Comparison of ENCODE assay signal across 1 cellular context in the genomic region with DNA sequence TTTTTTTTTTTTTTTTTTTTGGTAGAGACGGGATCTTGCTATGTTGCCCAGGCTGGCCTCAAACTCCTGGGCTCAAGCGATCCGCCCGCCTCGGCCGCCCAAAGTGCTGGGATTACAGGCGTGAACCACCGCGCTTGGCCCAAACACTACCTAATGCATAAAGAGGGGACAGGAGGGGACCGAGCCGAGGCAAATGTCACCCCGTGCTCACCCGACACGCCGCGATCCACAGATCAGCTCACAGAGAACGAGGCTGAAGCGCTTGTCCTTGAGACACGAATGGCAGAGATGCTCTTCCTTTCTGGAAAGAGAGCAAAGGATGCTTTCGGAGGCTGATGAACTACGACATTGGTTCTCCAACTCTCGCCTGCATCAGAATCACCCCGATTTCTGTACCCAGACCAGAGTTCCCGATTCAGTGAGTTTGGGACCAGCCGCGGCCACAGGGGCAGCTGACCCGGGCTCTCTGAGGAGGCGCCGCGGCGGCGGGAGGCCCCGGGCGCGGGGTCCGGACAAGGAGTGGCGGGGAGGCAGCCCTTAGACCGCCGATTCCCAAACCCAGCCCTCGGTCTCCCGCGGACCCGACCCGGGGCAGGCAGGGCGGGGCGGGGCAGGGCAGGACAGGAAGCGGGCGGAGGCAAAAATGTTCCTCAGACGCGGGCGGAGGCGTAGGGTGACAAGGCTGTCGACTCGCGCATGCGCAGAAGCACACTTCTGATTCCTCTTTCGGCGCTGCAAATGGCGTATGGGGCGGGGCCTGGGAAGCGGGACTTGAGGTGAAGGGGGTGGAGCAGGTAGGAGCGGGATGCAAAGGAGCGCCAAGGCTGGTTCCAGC.
A peak's percentile ranks its signal among the peaks of the same experiment; 100 is the strongest.
TF ChIP-seq lines count a peak whose summit lies in the region.

Gene ZNF699, minus strand, starts transcription at position 700 of the 835 bp plus-strand sequence. CDS start 4,719 bp downstream, outside the sequence.

TF ChIP-seq in HepG2, 621 proteins besides CTCF, POLR2A, EP300 and RAD21 (continued from another document and continues in another):
- TF ChIP-seq, protein P1, sequence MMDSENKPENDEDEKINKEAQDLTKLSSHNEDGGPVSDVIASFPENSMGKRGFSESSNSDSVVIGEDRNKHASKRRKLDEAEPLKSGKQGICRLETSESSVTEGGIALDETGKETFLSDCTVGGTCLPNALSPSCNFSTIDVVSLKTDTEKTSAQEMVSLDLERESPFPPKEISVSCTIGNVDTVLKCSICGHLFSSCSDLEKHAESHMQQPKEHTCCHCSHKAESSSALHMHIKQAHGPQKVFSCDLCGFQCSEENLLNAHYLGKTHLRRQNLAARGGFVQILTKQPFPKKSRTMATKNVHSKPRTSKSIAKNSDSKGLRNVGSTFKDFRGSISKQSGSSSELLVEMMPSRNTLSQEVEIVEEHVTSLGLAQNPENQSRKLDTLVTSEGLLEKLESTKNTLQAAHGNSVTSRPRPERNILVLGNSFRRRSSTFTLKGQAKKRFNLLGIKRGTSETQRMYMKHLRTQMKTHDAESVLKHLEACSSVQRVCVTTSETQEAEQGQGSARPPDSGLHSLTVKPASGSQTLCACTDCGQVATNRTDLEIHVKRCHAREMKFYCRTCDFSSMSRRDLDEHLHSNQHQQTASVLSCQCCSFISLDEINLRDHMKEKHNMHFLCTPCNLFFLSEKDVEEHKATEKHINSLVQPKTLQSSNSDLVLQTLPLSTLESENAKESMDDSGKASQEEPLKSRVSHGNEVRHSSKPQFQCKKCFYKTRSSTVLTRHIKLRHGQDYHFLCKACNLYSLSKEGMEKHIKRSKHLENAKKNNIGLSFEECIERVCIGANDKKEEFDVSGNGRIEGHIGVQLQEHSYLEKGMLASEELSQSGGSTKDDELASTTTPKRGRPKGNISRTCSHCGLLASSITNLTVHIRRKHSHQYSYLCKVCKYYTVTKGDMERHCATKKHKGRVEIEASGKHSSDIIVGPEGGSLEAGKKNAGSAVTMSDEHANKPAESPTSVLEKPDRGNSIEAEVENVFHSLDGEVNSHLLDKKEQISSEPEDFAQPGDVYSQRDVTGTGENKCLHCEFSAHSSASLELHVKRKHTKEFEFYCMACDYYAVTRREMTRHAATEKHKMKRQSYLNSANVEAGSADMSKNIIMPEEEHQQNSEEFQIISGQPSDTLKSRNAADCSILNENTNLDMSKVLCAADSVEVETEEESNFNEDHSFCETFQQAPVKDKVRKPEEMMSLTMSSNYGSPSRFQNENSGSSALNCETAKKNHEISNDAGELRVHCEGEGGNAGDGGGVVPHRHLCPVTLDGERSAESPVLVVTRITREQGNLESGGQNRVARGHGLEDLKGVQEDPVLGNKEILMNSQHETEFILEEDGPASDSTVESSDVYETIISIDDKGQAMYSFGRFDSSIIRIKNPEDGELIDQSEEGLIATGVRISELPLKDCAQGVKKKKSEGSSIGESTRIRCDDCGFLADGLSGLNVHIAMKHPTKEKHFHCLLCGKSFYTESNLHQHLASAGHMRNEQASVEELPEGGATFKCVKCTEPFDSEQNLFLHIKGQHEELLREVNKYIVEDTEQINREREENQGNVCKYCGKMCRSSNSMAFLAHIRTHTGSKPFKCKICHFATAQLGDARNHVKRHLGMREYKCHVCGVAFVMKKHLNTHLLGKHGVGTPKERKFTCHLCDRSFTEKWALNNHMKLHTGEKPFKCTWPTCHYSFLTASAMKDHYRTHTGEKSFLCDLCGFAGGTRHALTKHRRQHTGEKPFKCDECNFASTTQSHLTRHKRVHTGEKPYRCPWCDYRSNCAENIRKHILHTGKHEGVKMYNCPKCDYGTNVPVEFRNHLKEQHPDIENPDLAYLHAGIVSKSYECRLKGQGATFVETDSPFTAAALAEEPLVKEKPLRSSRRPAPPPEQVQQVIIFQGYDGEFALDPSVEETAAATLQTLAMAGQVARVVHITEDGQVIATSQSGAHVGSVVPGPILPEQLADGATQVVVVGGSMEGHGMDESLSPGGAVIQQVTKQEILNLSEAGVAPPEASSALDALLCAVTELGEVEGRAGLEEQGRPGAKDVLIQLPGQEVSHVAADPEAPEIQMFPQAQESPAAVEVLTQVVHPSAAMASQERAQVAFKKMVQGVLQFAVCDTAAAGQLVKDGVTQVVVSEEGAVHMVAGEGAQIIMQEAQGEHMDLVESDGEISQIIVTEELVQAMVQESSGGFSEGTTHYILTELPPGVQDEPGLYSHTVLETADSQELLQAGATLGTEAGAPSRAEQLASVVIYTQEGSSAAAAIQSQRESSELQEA (CRISPR knock-in tag; IDR thresholded peaks at IDR 0.05; ENCODE audit: not compliant biosample characterization), result no peak
- TF ChIP-seq BCL6 (CRISPR knock-in tag; IDR thresholded peaks at IDR 0.05), result no peak
- no peak for TF ChIP-seq CHD4 (IDR thresholded peaks at IDR 0.05; ENCODE audit: borderline replicate concordance, low read length)
- no peak for TF ChIP-seq ZMAT3 (CRISPR knock-in tag; conservative IDR thresholded peaks at IDR 0.05)
- TF ChIP-seq ZFP1 (CRISPR knock-in tag; IDR thresholded peaks at IDR 0.05), result no peak
- TF ChIP-seq HDAC1 (CRISPR knock-in tag; IDR thresholded peaks at IDR 0.05), result 0 out of 2 replicates have a peak, but pooled peaks have one; percentile 24
- TF ChIP-seq ZNF230 (CRISPR knock-in tag; IDR thresholded peaks at IDR 0.05), result no peak
- TF ChIP-seq MAF1 (CRISPR knock-in tag; IDR thresholded peaks at IDR 0.05; ENCODE audit: borderline replicate concordance), result no peak
- TF ChIP-seq XBP1 (CRISPR knock-in tag; IDR thresholded peaks at IDR 0.05), result no peak
- TF ChIP-seq DPF2 (CRISPR knock-in tag; IDR thresholded peaks at IDR 0.05; ENCODE audit: borderline replicate concordance, low read depth), result no peak
- no peak for TF ChIP-seq ZNF235 (CRISPR knock-in tag; IDR thresholded peaks at IDR 0.05; ENCODE audit: borderline replicate concordance)
- TF ChIP-seq, protein P2, sequence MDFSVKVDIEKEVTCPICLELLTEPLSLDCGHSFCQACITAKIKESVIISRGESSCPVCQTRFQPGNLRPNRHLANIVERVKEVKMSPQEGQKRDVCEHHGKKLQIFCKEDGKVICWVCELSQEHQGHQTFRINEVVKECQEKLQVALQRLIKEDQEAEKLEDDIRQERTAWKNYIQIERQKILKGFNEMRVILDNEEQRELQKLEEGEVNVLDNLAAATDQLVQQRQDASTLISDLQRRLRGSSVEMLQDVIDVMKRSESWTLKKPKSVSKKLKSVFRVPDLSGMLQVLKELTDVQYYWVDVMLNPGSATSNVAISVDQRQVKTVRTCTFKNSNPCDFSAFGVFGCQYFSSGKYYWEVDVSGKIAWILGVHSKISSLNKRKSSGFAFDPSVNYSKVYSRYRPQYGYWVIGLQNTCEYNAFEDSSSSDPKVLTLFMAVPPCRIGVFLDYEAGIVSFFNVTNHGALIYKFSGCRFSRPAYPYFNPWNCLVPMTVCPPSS (IDR thresholded peaks at IDR 0.05), result no peak
- TF ChIP-seq HINFP (CRISPR knock-in tag; IDR thresholded peaks at IDR 0.05; ENCODE audit: low read depth), result no peak
- no peak for TF ChIP-seq ZFP36 (IDR thresholded peaks at IDR 0.05; ENCODE audit: borderline replicate concordance, low read depth, low read length, partially characterized antibody)
- TF ChIP-seq MIER2 (CRISPR knock-in tag; IDR thresholded peaks at IDR 0.05), result no peak
- TF ChIP-seq, protein P3, sequence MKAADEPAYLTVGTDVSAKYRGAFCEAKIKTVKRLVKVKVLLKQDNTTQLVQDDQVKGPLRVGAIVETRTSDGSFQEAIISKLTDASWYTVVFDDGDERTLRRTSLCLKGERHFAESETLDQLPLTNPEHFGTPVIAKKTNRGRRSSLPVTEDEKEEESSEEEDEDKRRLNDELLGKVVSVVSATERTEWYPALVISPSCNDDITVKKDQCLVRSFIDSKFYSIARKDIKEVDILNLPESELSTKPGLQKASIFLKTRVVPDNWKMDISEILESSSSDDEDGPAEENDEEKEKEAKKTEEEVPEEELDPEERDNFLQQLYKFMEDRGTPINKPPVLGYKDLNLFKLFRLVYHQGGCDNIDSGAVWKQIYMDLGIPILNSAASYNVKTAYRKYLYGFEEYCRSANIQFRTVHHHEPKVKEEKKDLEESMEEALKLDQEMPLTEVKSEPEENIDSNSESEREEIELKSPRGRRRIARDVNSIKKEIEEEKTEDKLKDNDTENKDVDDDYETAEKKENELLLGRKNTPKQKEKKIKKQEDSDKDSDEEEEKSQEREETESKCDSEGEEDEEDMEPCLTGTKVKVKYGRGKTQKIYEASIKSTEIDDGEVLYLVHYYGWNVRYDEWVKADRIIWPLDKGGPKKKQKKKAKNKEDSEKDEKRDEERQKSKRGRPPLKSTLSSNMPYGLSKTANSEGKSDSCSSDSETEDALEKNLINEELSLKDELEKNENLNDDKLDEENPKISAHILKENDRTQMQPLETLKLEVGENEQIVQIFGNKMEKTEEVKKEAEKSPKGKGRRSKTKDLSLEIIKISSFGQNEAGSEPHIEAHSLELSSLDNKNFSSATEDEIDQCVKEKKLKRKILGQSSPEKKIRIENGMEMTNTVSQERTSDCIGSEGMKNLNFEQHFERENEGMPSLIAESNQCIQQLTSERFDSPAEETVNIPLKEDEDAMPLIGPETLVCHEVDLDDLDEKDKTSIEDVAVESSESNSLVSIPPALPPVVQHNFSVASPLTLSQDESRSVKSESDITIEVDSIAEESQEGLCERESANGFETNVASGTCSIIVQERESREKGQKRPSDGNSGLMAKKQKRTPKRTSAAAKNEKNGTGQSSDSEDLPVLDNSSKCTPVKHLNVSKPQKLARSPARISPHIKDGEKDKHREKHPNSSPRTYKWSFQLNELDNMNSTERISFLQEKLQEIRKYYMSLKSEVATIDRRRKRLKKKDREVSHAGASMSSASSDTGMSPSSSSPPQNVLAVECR (CRISPR knock-in tag; IDR thresholded peaks at IDR 0.05; ENCODE audit: borderline replicate concordance), result peak; percentile 40; the same call in 1 of the 2 replicates
- TF ChIP-seq TFE3 (CRISPR knock-in tag; IDR thresholded peaks at IDR 0.05), result no peak
- TF ChIP-seq GABPA (IDR thresholded peaks at IDR 0.05; ENCODE audit: low read depth, low read length), result peak; percentile 8; the same call in 1 of the 2 replicates
- TF ChIP-seq GABPA (CRISPR knock-in tag; IDR thresholded peaks at IDR 0.05; ENCODE audit: low read depth), result no peak
- no peak for TF ChIP-seq MLXIP (CRISPR knock-in tag; IDR thresholded peaks at IDR 0.05; ENCODE audit: borderline replicate concordance)
